In the genomic region with DNA sequence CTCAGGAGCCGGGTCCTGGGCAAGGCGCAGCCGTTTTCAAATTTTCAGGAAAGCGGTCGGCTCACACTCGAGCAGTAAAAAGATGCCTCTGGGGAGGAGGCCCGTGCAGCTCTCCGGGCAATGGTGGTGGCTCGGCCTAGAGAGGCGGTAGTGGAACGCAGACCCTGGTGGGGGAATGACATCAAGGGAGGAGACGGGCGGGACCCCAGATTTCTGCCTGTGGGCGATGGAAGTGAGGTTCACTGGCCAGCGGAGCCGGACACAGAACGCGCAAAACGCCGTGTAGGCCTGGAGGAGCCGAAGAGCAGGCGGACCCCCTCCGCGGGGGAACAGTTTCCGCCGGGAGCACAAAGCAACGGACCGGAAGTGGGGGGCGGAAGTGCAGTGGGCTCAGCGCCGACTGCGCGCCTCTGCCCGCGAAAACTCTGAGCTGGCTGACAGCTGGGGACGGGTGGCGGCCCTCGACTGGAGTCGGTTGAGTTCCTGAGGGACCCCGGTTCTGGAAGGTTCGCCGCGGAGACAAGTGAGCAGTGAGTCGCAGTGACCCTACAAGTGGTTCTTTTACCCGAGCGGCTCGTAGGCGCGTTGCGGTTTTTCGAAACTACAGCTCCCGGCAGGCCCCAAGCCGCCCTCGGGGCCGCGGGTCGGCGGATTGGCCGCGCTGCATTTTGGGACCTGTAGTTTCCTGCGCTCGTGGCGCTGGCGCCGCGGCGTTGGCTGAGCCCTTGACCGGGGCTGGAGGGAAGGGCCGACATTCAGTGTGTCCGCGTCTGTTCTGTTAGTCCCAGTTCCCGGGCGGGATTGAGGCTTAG, we compare ENCODE assay signal across 1 cellular context.
TF ChIP-seq lines count a peak whose summit lies in the region.

A gene with protein sequence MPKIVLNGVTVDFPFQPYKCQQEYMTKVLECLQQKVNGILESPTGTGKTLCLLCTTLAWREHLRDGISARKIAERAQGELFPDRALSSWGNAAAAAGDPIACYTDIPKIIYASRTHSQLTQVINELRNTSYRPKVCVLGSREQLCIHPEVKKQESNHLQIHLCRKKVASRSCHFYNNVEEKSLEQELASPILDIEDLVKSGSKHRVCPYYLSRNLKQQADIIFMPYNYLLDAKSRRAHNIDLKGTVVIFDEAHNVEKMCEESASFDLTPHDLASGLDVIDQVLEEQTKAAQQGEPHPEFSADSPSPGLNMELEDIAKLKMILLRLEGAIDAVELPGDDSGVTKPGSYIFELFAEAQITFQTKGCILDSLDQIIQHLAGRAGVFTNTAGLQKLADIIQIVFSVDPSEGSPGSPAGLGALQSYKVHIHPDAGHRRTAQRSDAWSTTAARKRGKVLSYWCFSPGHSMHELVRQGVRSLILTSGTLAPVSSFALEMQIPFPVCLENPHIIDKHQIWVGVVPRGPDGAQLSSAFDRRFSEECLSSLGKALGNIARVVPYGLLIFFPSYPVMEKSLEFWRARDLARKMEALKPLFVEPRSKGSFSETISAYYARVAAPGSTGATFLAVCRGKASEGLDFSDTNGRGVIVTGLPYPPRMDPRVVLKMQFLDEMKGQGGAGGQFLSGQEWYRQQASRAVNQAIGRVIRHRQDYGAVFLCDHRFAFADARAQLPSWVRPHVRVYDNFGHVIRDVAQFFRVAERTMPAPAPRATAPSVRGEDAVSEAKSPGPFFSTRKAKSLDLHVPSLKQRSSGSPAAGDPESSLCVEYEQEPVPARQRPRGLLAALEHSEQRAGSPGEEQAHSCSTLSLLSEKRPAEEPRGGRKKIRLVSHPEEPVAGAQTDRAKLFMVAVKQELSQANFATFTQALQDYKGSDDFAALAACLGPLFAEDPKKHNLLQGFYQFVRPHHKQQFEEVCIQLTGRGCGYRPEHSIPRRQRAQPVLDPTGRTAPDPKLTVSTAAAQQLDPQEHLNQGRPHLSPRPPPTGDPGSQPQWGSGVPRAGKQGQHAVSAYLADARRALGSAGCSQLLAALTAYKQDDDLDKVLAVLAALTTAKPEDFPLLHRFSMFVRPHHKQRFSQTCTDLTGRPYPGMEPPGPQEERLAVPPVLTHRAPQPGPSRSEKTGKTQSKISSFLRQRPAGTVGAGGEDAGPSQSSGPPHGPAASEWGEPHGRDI (N-terminal part only) (plus strand): TSS at position 376 of the 812 bp plus-strand sequence. CDS start 1,091 bp downstream, outside the sequence.

TF ChIP-seq in HepG2, 621 proteins besides CTCF, POLR2A, EP300 and RAD21 (continued from another document and continues in another):
- TF ChIP-seq, protein P1, sequence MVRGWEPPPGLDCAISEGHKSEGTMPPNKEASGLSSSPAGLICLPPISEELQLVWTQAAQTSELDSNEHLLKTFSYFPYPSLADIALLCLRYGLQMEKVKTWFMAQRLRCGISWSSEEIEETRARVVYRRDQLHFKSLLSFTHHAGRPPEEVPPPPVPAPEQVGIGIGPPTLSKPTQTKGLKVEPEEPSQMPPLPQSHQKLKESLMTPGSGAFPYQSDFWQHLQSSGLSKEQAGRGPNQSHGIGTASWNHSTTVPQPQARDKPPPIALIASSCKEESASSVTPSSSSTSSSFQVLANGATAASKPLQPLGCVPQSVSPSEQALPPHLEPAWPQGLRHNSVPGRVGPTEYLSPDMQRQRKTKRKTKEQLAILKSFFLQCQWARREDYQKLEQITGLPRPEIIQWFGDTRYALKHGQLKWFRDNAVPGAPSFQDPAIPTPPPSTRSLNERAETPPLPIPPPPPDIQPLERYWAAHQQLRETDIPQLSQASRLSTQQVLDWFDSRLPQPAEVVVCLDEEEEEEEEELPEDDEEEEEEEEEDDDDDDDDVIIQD (CRISPR knock-in tag; IDR thresholded peaks at IDR 0.05; ENCODE audit: low read depth) = no peak; the same call in 1 of the 2 replicates
- TF ChIP-seq TRIM24 (CRISPR knock-in tag; IDR thresholded peaks at IDR 0.05) (0 out of 2 replicates have a peak, but pooled peaks have one; percentile 59), ZNF891 (CRISPR knock-in tag; IDR thresholded peaks at IDR 0.05) (no peak; the same call in 1 of the 2 replicates), ZNF484 (CRISPR knock-in tag; IDR thresholded peaks at IDR 0.05; ENCODE audit: borderline replicate concordance, low read depth) (no peak; the same call in 1 of the 2 replicates), TAF15 (IDR thresholded peaks at IDR 0.05; ENCODE audit: low read depth, low read length, poor library complexity, severe bottlenecking) (no peak), MAFK (conservative IDR thresholded peaks at IDR 0.05 in 1 of 2, IDR thresholded peaks at IDR 0.05 in 1 of 2; ENCODE audit: low read length in 2 of 2) (no peak), ZNF207 (IDR thresholded peaks at IDR 0.05; ENCODE audit: borderline replicate concordance) (no peak), ZNF577 (CRISPR knock-in tag; IDR thresholded peaks at IDR 0.05; ENCODE audit: borderline replicate concordance, low read depth) (no peak), HOXA3 (CRISPR knock-in tag; IDR thresholded peaks at IDR 0.05) (peak; percentile 98), HHEX (CRISPR knock-in tag; IDR thresholded peaks at IDR 0.05) (peak; percentile 54), ZFP62 (CRISPR knock-in tag; IDR thresholded peaks at IDR 0.05) (peak; percentile 83), ZNF841 (CRISPR knock-in tag; IDR thresholded peaks at IDR 0.05; ENCODE audit: borderline replicate concordance) (no peak), CHD4 (IDR thresholded peaks at IDR 0.05; ENCODE audit: borderline replicate concordance, low read length) (no peak), ZNF274 (CRISPR knock-in tag; IDR thresholded peaks at IDR 0.05) (peak; percentile 66), ZNF772 (CRISPR knock-in tag; IDR thresholded peaks at IDR 0.05) (peak; percentile 99), ZNF326 (CRISPR knock-in tag; IDR thresholded peaks at IDR 0.05; ENCODE audit: borderline replicate concordance) (no peak; the same call in 1 of the 2 replicates), GLI4 (CRISPR knock-in tag; IDR thresholded peaks at IDR 0.05; ENCODE audit: borderline replicate concordance) (peak; percentile 49; the same call in 1 of the 2 replicates), ZSCAN30 (CRISPR knock-in tag; IDR thresholded peaks at IDR 0.05) (peak; percentile 66; the same call in 1 of the 2 replicates), SRSF9 (IDR thresholded peaks at IDR 0.05; ENCODE audit: borderline replicate concordance, insufficient read depth, low read depth, low read length, poor library complexity, severe bottlenecking) (no peak), GABPA (IDR thresholded peaks at IDR 0.05; ENCODE audit: low read depth, low read length) (peak; percentile 91), GABPA (CRISPR knock-in tag; IDR thresholded peaks at IDR 0.05; ENCODE audit: low read depth) (peak; percentile 99), U2AF1 (optimal IDR thresholded peaks at IDR 0.05; ENCODE audit: low read depth, low read length) (peak; percentile 97), SP2 (CRISPR knock-in tag; IDR thresholded peaks at IDR 0.05) (peak; percentile 77), ZNF644 (CRISPR knock-in tag; IDR thresholded peaks at IDR 0.05; ENCODE audit: low read depth) (peak; percentile 32; the same call in 1 of the 2 replicates), ADNP (CRISPR knock-in tag; IDR thresholded peaks at IDR 0.05) (0 out of 2 replicates have a peak, but pooled peaks have one; percentile 36), CAMTA2 (CRISPR knock-in tag; IDR thresholded peaks at IDR 0.05; ENCODE audit: borderline replicate concordance) (peak; percentile 25; the same call in 1 of the 2 replicates)
- TF ChIP-seq, protein P2, sequence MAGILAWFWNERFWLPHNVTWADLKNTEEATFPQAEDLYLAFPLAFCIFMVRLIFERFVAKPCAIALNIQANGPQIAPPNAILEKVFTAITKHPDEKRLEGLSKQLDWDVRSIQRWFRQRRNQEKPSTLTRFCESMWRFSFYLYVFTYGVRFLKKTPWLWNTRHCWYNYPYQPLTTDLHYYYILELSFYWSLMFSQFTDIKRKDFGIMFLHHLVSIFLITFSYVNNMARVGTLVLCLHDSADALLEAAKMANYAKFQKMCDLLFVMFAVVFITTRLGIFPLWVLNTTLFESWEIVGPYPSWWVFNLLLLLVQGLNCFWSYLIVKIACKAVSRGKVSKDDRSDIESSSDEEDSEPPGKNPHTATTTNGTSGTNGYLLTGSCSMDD (CRISPR knock-in tag; IDR thresholded peaks at IDR 0.05) = peak; percentile 90; the same call in 1 of the 2 replicates
- TF ChIP-seq, protein P3, sequence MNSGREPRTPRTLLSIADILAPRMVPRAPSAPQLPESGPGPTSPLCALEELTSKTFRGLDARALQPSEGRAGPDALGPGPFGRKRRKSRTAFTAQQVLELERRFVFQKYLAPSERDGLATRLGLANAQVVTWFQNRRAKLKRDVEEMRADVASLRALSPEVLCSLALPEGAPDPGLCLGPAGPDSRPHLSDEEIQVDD (CRISPR knock-in tag; IDR thresholded peaks at IDR 0.05; ENCODE audit: borderline replicate concordance) = peak; percentile 87; the same call in 1 of the 2 replicates
- TF ChIP-seq, protein P4, sequence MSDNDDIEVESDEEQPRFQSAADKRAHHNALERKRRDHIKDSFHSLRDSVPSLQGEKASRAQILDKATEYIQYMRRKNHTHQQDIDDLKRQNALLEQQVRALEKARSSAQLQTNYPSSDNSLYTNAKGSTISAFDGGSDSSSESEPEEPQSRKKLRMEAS (IDR thresholded peaks at IDR 0.05) = peak; percentile 92
- TF ChIP-seq, protein P5, sequence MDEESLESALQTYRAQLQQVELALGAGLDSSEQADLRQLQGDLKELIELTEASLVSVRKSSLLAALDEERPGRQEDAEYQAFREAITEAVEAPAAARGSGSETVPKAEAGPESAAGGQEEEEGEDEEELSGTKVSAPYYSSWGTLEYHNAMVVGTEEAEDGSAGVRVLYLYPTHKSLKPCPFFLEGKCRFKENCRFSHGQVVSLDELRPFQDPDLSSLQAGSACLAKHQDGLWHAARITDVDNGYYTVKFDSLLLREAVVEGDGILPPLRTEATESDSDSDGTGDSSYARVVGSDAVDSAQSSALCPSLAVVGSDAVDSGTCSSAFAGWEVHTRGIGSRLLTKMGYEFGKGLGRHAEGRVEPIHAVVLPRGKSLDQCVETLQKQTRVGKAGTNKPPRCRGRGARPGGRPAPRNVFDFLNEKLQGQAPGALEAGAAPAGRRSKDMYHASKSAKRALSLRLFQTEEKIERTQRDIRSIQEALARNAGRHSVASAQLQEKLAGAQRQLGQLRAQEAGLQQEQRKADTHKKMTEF (CRISPR knock-in tag; IDR thresholded peaks at IDR 0.05) = peak; percentile 99
- TF ChIP-seq, protein P6, sequence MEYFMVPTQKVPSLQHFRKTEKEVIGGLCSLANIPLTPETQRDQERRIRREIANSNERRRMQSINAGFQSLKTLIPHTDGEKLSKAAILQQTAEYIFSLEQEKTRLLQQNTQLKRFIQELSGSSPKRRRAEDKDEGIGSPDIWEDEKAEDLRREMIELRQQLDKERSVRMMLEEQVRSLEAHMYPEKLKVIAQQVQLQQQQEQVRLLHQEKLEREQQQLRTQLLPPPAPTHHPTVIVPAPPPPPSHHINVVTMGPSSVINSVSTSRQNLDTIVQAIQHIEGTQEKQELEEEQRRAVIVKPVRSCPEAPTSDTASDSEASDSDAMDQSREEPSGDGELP (IDR thresholded peaks at IDR 0.05; ENCODE audit: borderline replicate concordance, low read depth) = peak; percentile 41; the same call in 1 of the 2 replicates
- TF ChIP-seq, protein P7, sequence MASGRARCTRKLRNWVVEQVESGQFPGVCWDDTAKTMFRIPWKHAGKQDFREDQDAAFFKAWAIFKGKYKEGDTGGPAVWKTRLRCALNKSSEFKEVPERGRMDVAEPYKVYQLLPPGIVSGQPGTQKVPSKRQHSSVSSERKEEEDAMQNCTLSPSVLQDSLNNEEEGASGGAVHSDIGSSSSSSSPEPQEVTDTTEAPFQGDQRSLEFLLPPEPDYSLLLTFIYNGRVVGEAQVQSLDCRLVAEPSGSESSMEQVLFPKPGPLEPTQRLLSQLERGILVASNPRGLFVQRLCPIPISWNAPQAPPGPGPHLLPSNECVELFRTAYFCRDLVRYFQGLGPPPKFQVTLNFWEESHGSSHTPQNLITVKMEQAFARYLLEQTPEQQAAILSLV (CRISPR knock-in tag; IDR thresholded peaks at IDR 0.05; ENCODE audit: borderline replicate concordance) = peak; percentile 96; the same call in 1 of the 2 replicates
- TF ChIP-seq, protein P8, sequence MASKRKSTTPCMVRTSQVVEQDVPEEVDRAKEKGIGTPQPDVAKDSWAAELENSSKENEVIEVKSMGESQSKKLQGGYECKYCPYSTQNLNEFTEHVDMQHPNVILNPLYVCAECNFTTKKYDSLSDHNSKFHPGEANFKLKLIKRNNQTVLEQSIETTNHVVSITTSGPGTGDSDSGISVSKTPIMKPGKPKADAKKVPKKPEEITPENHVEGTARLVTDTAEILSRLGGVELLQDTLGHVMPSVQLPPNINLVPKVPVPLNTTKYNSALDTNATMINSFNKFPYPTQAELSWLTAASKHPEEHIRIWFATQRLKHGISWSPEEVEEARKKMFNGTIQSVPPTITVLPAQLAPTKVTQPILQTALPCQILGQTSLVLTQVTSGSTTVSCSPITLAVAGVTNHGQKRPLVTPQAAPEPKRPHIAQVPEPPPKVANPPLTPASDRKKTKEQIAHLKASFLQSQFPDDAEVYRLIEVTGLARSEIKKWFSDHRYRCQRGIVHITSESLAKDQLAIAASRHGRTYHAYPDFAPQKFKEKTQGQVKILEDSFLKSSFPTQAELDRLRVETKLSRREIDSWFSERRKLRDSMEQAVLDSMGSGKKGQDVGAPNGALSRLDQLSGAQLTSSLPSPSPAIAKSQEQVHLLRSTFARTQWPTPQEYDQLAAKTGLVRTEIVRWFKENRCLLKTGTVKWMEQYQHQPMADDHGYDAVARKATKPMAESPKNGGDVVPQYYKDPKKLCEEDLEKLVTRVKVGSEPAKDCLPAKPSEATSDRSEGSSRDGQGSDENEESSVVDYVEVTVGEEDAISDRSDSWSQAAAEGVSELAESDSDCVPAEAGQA (IDR thresholded peaks at IDR 0.05; ENCODE audit: low read depth) = peak; percentile 94
- TF ChIP-seq, protein P8 (CRISPR knock-in tag; IDR thresholded peaks at IDR 0.05; ENCODE audit: borderline replicate concordance) = peak; percentile 88; the same call in 1 of the 2 replicates
